In genomic region chr14:76412501-76412900, GRCh38 we compare ENCODE assay signal across 36 cellular contexts. TPM values are rescaled to one million over a fixed set of nuclear protein-coding genes. Genes with fewer than 3 reads are reported as not detected.
"Had no signal": no experiment of that assay in that cellular context is flagged by ENCODE, and none has a peak within 500 bp of the region (broad histone marks: within the 10 kb centered on the region; RNA-seq: fewer than 3 reads in every experiment).

No MANE protein-coding gene starts in this region.

- H3K4me3 ChIP-seq: ascending aorta, cardiac muscle cell had no signal

- ATAC-seq: activated CD8-positive, alpha-beta T cell treated with anti-CD3 and anti-CD28 coated beads for 36 hours; activated naive CD8-positive, alpha-beta T cell treated with anti-CD3 and anti-CD28 coated beads, Interleukin-2, amount 50 U/mL, for 24 hours had no signal

- H3K27ac Mint-ChIP-seq: activated B cell treated with CpG ODN at 0.5 μM for 24 hours; activated CD4-positive, alpha-beta memory T cell treated with anti-CD3 and anti-CD28 coated beads for 36 hours; activated CD4-positive, alpha-beta T cell treated with anti-CD3 and anti-CD28 coated beads, Interleukin-2, amount 10 ng/mL, durations not matched to agents 24 days and 14 days; activated CD8-positive, alpha-beta T cell treated with anti-CD3 and anti-CD28 coated beads for 36 hours; activated naive CD4-positive, alpha-beta T cell treated with anti-CD3 and anti-CD28 coated beads, Interleukin-2, amount 10 ng/mL, durations not matched to agents 7 days and 5 days; activated naive CD4-positive, alpha-beta T cell treated with anti-CD3 and anti-CD28 coated beads, Interleukin-2, amount 50 U/mL, for 24 hours; activated naive CD8-positive, alpha-beta T cell; activated naive CD8-positive, alpha-beta T cell treated with anti-CD3 and anti-CD28 coated beads, Interleukin-2, amount 10 ng/mL, durations not matched to agents 7 days and 5 days; activated naive CD8-positive, alpha-beta T cell treated with anti-CD3 and anti-CD28 coated beads, Interleukin-2, amount 50 U/mL, for 24 hours; activated T-helper 2 cell treated with anti-CD3 and anti-CD28 coated beads, Interferon-gamma antibody, Interleukin-2, Interleukin-4, amounts not matched to agents 10 μg/mL and 5 μg/mL and 100 μg/mL, durations not matched to agents 14 hours and 24 hours and 36 hours; T-helper 1 cell treated with Interleukin-12 subunit alpha and Interleukin-12 subunit beta and Interleukin-4 antibody, amounts not matched to agents 30 μg/mL and 1 μg/mL, for 36 hours; T-helper 2 cell treated with Interferon-gamma antibody and Interleukin-4, amounts not matched to agents 5 μg/mL and 100 μg/mL, for 36 hours had no signal

- H3K4me1 ChIP-seq: ascending aorta had no signal

- H3K27ac ChIP-seq: ascending aorta, cardiac muscle cell, VCaP had no signal

- H3K4me1 Mint-ChIP-seq: activated CD4-positive, alpha-beta T cell treated with anti-CD3 and anti-CD28 coated beads, Interleukin-2, amount 10 ng/mL, durations not matched to agents 24 days and 14 days; activated naive CD4-positive, alpha-beta T cell treated with anti-CD3 and anti-CD28 coated beads, Interleukin-2, amount 10 ng/mL, durations not matched to agents 7 days and 5 days; activated naive CD8-positive, alpha-beta T cell treated with anti-CD3 and anti-CD28 coated beads, Interleukin-2, amount 10 ng/mL, durations not matched to agents 7 days and 5 days had no signal

- H3K4me3 Mint-ChIP-seq: activated B cell treated with CpG ODN at 0.5 μM for 24 hours; activated CD4-positive, alpha-beta memory T cell treated with anti-CD3 and anti-CD28 coated beads for 36 hours; activated CD4-positive, alpha-beta T cell treated with anti-CD3 and anti-CD28 coated beads, Interleukin-2, amount 10 ng/mL, durations not matched to agents 24 days and 14 days; activated CD8-positive, alpha-beta T cell treated with anti-CD3 and anti-CD28 coated beads for 36 hours; activated naive CD4-positive, alpha-beta T cell treated with anti-CD3 and anti-CD28 coated beads, Interleukin-2, amount 10 ng/mL, durations not matched to agents 7 days and 5 days; activated naive CD4-positive, alpha-beta T cell treated with anti-CD3 and anti-CD28 coated beads, Interleukin-2, amount 50 U/mL, for 24 hours; activated naive CD8-positive, alpha-beta T cell; activated naive CD8-positive, alpha-beta T cell treated with anti-CD3 and anti-CD28 coated beads, Interleukin-2, amount 10 ng/mL, durations not matched to agents 7 days and 5 days; activated naive CD8-positive, alpha-beta T cell treated with anti-CD3 and anti-CD28 coated beads, Interleukin-2, amount 50 U/mL, for 24 hours; central memory CD8-positive, alpha-beta T cell; T-helper 1 cell treated with Interleukin-12 subunit alpha and Interleukin-12 subunit beta and Interleukin-4 antibody, amounts not matched to agents 30 μg/mL and 1 μg/mL, for 36 hours; T-helper 2 cell treated with Interferon-gamma antibody and Interleukin-4, amounts not matched to agents 5 μg/mL and 100 μg/mL, for 36 hours had no signal

- H3K9me3 ChIP-seq: ascending aorta had no signal

- H3K36me3 Mint-ChIP-seq: activated CD4-positive, alpha-beta memory T cell treated with anti-CD3 and anti-CD28 coated beads for 36 hours; activated naive CD4-positive, alpha-beta T cell treated with anti-CD3 and anti-CD28 coated beads, Interleukin-2, amount 10 ng/mL, durations not matched to agents 7 days and 5 days; activated naive CD4-positive, alpha-beta T cell treated with anti-CD3 and anti-CD28 coated beads, Interleukin-2, amount 50 U/mL, for 24 hours; activated naive CD8-positive, alpha-beta T cell; activated naive CD8-positive, alpha-beta T cell treated with anti-CD3 and anti-CD28 coated beads, Interleukin-2, amount 10 ng/mL, durations not matched to agents 7 days and 5 days; brain had no signal

- H3K27me3 ChIP-seq: ascending aorta had no signal

- H3K36me3 ChIP-seq: ascending aorta, cardiac muscle cell had no signal

- DNase-seq: activated B cell treated with CpG ODN at 0.5 μM for 24 hours; activated CD4-positive, alpha-beta memory T cell treated with anti-CD3 and anti-CD28 coated beads for 36 hours; activated CD4-positive, alpha-beta T cell treated with anti-CD3 and anti-CD28 coated beads for 4 hours; activated CD4-positive, alpha-beta T cell treated with anti-CD3 and anti-CD28 coated beads, Interleukin-2, amount 10 ng/mL, durations not matched to agents 24 days and 14 days; activated CD4-positive, alpha-beta T cell treated with anti-CD3 and anti-CD28 coated beads, Interleukin-2, amount 50 U/mL, for 1 hour; activated CD4-positive, alpha-beta T cell treated with anti-CD3 and anti-CD28 coated beads, Interleukin-2, amount 50 U/mL, for 4 hours; activated CD4-positive, CD25-positive, alpha-beta regulatory T cell treated with anti-CD3 and anti-CD28 coated beads, Interleukin-2, amount 50 U/mL, for 72 hours; activated CD8-positive, alpha-beta memory T cell treated with anti-CD3 and anti-CD28 coated beads, Interleukin-2, amount 50 U/mL, for 4 hours; activated CD8-positive, alpha-beta T cell treated with anti-CD3 and anti-CD28 coated beads for 36 hours; activated effector memory CD4-positive, alpha-beta T cell treated with Interleukin-2 at 50 U/mL for 16 hours; activated gamma-delta T cell; activated naive CD4-positive, alpha-beta T cell treated with anti-CD3 and anti-CD28 coated beads, Interleukin-2, amount 10 ng/mL, durations not matched to agents 7 days and 5 days; activated naive CD4-positive, alpha-beta T cell treated with Interleukin-2 at 50 U/mL for 16 hours; activated naive CD8-positive, alpha-beta T cell treated with anti-CD3 and anti-CD28 coated beads, Interleukin-2, amount 10 ng/mL, durations not matched to agents 7 days and 5 days; activated naive CD8-positive, alpha-beta T cell treated with anti-CD3 and anti-CD28 coated beads, Interleukin-2, amount 50 U/mL, for 24 hours; activated T-cell treated with anti-CD3 and anti-CD28 coated beads for 4 hours; activated T-cell treated with anti-CD3 and anti-CD28 coated beads, Interleukin-2, amount 50 U/mL, for 1 hour; activated T-cell treated with anti-CD3 and anti-CD28 coated beads, Interleukin-2, amount 50 U/mL, for 48 hours; amygdala; anterior cingulate cortex; cerebellar nuclear complex; T-helper 1 cell; T-helper 2 cell; T-helper 9 cell had no signal

- H3K9me3 Mint-ChIP-seq: activated B cell treated with CpG ODN at 0.5 μM for 24 hours; activated CD4-positive, alpha-beta memory T cell treated with anti-CD3 and anti-CD28 coated beads for 36 hours; activated CD4-positive, alpha-beta T cell treated with anti-CD3 and anti-CD28 coated beads, Interleukin-2, amount 10 ng/mL, durations not matched to agents 24 days and 14 days; activated CD8-positive, alpha-beta T cell treated with anti-CD3 and anti-CD28 coated beads for 36 hours; activated naive CD4-positive, alpha-beta T cell treated with anti-CD3 and anti-CD28 coated beads, Interleukin-2, amount 10 ng/mL, durations not matched to agents 7 days and 5 days; activated naive CD4-positive, alpha-beta T cell treated with anti-CD3 and anti-CD28 coated beads, Interleukin-2, amount 50 U/mL, for 24 hours; activated naive CD8-positive, alpha-beta T cell treated with anti-CD3 and anti-CD28 coated beads, Interleukin-2, amount 10 ng/mL, durations not matched to agents 7 days and 5 days; activated naive CD8-positive, alpha-beta T cell treated with anti-CD3 and anti-CD28 coated beads, Interleukin-2, amount 50 U/mL, for 24 hours; activated T-helper 2 cell treated with anti-CD3 and anti-CD28 coated beads, Interferon-gamma antibody, Interleukin-2, Interleukin-4, amounts not matched to agents 10 μg/mL and 5 μg/mL and 100 μg/mL, durations not matched to agents 14 hours and 24 hours and 36 hours; central memory CD8-positive, alpha-beta T cell; T-helper 1 cell treated with Interleukin-12 subunit alpha and Interleukin-12 subunit beta and Interleukin-4 antibody, amounts not matched to agents 30 μg/mL and 1 μg/mL, for 36 hours; T-helper 2 cell treated with Interferon-gamma antibody and Interleukin-4, amounts not matched to agents 5 μg/mL and 100 μg/mL, for 36 hours had no signal

RNA-seq across cellular contexts. Expression of gene ESRRB, which starts 36.6 kb away (rescaled TPM):
- total RNA-seq: activated CD8-positive, alpha-beta memory T cell treated with anti-CD3 and anti-CD28 coated beads for 36 hours; bronchial epithelial cell had no signal
